In the genomic region with DNA sequence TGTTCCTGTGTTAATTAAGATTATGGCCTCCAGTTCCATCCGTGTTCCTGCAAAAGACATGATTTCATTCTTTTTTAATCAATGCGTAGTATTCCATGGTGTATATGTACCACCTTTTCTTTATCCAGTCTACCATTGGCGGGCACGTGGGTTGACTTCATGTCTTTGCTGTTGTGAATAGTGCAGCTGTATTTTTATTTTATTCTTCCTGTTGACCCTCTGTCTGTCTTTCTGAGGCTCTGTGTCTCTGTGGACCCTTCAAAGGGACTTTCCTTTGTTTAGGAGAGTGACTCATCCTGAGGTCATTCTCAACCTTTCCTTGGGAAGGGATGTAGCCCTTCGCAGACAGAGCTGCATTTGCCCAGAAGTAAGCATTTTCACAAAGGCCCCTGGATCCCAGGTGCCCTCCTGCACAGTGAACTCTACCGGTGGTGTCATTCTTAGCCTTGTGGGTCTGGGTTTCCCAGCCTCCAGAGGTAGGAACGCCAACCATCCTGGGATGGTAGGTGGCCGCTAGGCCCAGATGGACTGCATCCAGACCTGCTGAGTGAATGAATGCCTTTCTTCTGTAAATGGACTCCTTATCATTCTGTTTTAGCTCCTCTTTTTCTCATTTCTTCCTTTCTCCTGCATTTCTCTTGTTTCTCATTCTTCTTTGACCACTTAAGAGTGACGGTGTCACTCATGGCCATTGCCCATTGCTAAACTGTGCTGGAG, we compare ENCODE assay signal across 11 cellular contexts. TPM values are rescaled to one million over a fixed set of nuclear protein-coding genes. Genes with fewer than 3 reads are reported as not detected.
DNase-seq lines count a peak whose midpoint lies in the region; ATAC-seq, FAIRE-seq and TF ChIP-seq lines count a peak whose summit lies in the region.
"Had no signal": no experiment of that assay in that cellular context is flagged by ENCODE, and none has a peak within 500 bp of the region (broad histone marks: within the 10 kb centered on the region; RNA-seq: fewer than 3 reads in every experiment).

No MANE protein-coding gene starts in this region.

- peaks cover 10 to 44% of the 10 kb centered on the region in 2 experiments; a peak in 3 of 4 replicates for H3K4me1 ChIP-seq in SK-N-SH (ENCODE audit: control insufficient read depth in 1 of 2, insufficient read depth in 2 of 2, low read depth in 1 of 2, low read length in 1 of 2)

- H3K36me3 ChIP-seq in SK-N-SH (replicated peaks in 1 of 2; ENCODE audit: control insufficient read depth in 1 of 2, insufficient read depth in 2 of 2, low read length in 1 of 2) = peaks cover 3 to 11% of the 10 kb centered on the region in 2 experiments

- peak overlapping the region; percentile 14; the same call in 1 of the 2 replicates for H3K9ac ChIP-seq in SK-N-SH

- CTCF ChIA-PET in SK-N-SH (lab: Yijun Ruan, JAX) = interaction anchor here (1.3 to 1.4 kb wide), 2 partner anchors 9 to 10 kb away, joined by 3 to 4 read pairs; no protein-coding TSS in a partner anchor

- no peaks in the 10 kb centered on the region for H3K9me3 ChIP-seq in SK-N-SH

- peak; percentile 84 for FAIRE-seq in H54 (lab: Jason Lieb, UNC)

- 53% methylated on average over 9 of the region's 9 CpGs for WGBS in SK-N-SH (ENCODE audit: low lambda C conversion rate)

- no peak for DNase-seq in H54 (ENCODE audit: insufficient read length, low spot score)
- DNase-seq in SK-N-SH = no peak
- DNase-seq in fibroblast of villous mesenchyme (ENCODE audit: low read depth) = peak; percentile 70
- DNase-seq in pulmonary artery endothelial cell (ENCODE audit: low read depth, low spot score) = peak; percentile 88
- no peak for DNase-seq in amygdala (lab: John Stamatoyannopoulos, UW)
- no peak for DNase-seq in OCI-M1 (lab: John Stamatoyannopoulos, UW)
- DNase-seq in activated naive CD4-positive, alpha-beta T cell treated with anti-CD3 and anti-CD28 coated beads, Interleukin-2, amount 50 U/mL, for 16 hours = no peak
- DNase-seq: activated T-cell treated with anti-CD3 and anti-CD28 coated beads, Interleukin-2, amount 50 U/mL, for 24 hours; nucleus accumbens had no signal

- H3F3A ChIP-seq in SK-N-SH (replicated peaks; ENCODE audit: insufficient read depth) = peaks cover 48% of the 10 kb centered on the region

- no peak for ATAC-seq in HG03095 (IDR thresholded peaks at IDR 0.05; ENCODE audit: unreplicated experiment)

- peaks cover 100% of the 10 kb centered on the region for H3K79me2 ChIP-seq in SK-N-SH (ENCODE audit: insufficient read depth)

- TF ChIP-seq EP300 in SK-N-SH (IDR thresholded peaks at IDR 0.05; ENCODE audit: borderline replicate concordance in 1 of 2, low read depth in 1 of 2, low read length in 1 of 2) = 0 out of 4 replicates have a peak, but pooled peaks of 1 of the 2 experiments have one; percentile 43

- POLR2A ChIA-PET in SK-N-SH (lab: Yijun Ruan, JAX) = no interaction called here

- no peaks in the 10 kb centered on the region for H3K27me3 ChIP-seq in SK-N-SH (ENCODE audit: insufficient read depth)

- no peak for TF ChIP-seq POLR2A in H54 (IDR thresholded peaks at IDR 0.05; ENCODE audit: low read depth, low read length)

- TF ChIP-seq RAD21 in SK-N-SH (IDR thresholded peaks at IDR 0.05; ENCODE audit: low read length) = no peak

- peak overlapping the region in 1 of 2 experiments; percentile 80; a peak in 2 of 4 replicates for H3K27ac ChIP-seq in SK-N-SH (ENCODE audit: low read depth in 2 of 2, low read length in 1 of 2)
- H3K27ac ChIP-seq: coronary artery had no signal

- H3K9me2 ChIP-seq in SK-N-SH = no peaks in the 10 kb centered on the region

- H3K4me3 ChIP-seq in SK-N-SH (ENCODE audit: low read depth in 2 of 2, low read length in 1 of 2) (no peak overlapping the region; a peak in 1 of 4 replicates), fibroblast of villous mesenchyme (ENCODE audit: low read depth, low read length) (no peak overlapping the region)
- H3K4me3 ChIP-seq: coronary artery had no signal

- TF ChIP-seq CTCF in SK-N-SH (IDR thresholded peaks at IDR 0.05) (no peak), fibroblast of villous mesenchyme (IDR thresholded peaks at IDR 0.05; ENCODE audit: insufficient read depth, low read depth, low read length) (no peak)

- H2AFZ ChIP-seq in SK-N-SH (ENCODE audit: low read depth) = no peak overlapping the region

- H3K4me2 ChIP-seq in SK-N-SH = peak overlapping the region; percentile 64

- H4K20me1 ChIP-seq in SK-N-SH (ENCODE audit: insufficient read depth) = peaks cover 100% of the 10 kb centered on the region

TF ChIP-seq in SK-N-SH, 30 proteins besides CTCF, POLR2A, EP300 and RAD21:
- peak; percentile 59; the same call in 1 of the 2 replicates for TF ChIP-seq TCF12 (IDR thresholded peaks at IDR 0.05)
- no peak for TF ChIP-seq RFX5 (IDR thresholded peaks at IDR 0.05; ENCODE audit: low read length)
- TF ChIP-seq JUND (IDR thresholded peaks at IDR 0.05) = peak; percentile 87
- TF ChIP-seq FOSL2 (IDR thresholded peaks at IDR 0.05; ENCODE audit: borderline replicate concordance, low read depth) = peak; percentile 90
- TF ChIP-seq, protein P1, sequence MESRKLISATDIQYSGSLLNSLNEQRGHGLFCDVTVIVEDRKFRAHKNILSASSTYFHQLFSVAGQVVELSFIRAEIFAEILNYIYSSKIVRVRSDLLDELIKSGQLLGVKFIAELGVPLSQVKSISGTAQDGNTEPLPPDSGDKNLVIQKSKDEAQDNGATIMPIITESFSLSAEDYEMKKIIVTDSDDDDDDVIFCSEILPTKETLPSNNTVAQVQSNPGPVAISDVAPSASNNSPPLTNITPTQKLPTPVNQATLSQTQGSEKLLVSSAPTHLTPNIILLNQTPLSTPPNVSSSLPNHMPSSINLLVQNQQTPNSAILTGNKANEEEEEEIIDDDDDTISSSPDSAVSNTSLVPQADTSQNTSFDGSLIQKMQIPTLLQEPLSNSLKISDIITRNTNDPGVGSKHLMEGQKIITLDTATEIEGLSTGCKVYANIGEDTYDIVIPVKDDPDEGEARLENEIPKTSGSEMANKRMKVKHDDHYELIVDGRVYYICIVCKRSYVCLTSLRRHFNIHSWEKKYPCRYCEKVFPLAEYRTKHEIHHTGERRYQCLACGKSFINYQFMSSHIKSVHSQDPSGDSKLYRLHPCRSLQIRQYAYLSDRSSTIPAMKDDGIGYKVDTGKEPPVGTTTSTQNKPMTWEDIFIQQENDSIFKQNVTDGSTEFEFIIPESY (IDR thresholded peaks at IDR 0.05; ENCODE audit: borderline replicate concordance, low read depth) = no peak
- no peak for TF ChIP-seq ELF1 (IDR thresholded peaks at IDR 0.05)
TF ChIP-seq in SK-N-SH: peak in this region for 3.

RNA-seq across cellular contexts. Expression of a gene that starts 22.4 kb away (rescaled TPM):
- polyA plus RNA-seq in SK-N-SH (2012; rRNA removed) = 225 and 229 TPM in 2 replicates
- 101 and 117 TPM in 2 replicates for polyA plus RNA-seq in SK-N-SH (2012; cell fraction: cytosol; rRNA removed)
- 1,118 and 1,202 TPM in 2 replicates for polyA plus RNA-seq in SK-N-SH (2012; cell fraction: nucleus; rRNA removed)
- total RNA-seq in fibroblast of villous mesenchyme = 366 and 410 TPM in 2 replicates
- total RNA-seq in pulmonary artery endothelial cell = 144 and 194 TPM in 2 replicates

Comparison
In these comparisons a context has a peak if more than half of its experiments do, and no peak if none do; other contexts are left out.
1. DNase-seq: peak in fibroblast of villous mesenchyme (single experiment) and pulmonary artery endothelial cell (single experiment); none in H54 (single experiment), SK-N-SH (single experiment), amygdala (0 of 56), OCI-M1 (single experiment) and activated naive CD4-positive, alpha-beta T cell treated with anti-CD3 and anti-CD28 coated beads, Interleukin-2, amount 50 U/mL, for 16 hours (single experiment).